Comparison of ENCODE assay signal across 21 cellular contexts in genomic region chr2:240730506-240731326, GRCh38. TPM values are rescaled to one million over a fixed set of nuclear protein-coding genes. Genes with fewer than 3 reads are reported as not detected.
"Had no signal": no experiment of that assay in that cellular context is flagged by ENCODE, and none has a peak within 500 bp of the region (broad histone marks: within the 10 kb centered on the region; RNA-seq: fewer than 3 reads in every experiment).

No MANE protein-coding gene starts in this region.

- H3K4me1 Mint-ChIP-seq: activated naive CD8-positive, alpha-beta T cell treated with anti-CD3 and anti-CD28 coated beads, Interleukin-2, amount 50 U/mL, for 24 hours had no signal

- H3K4me3 Mint-ChIP-seq: activated CD8-positive, alpha-beta T cell treated with anti-CD3 and anti-CD28 coated beads, Interleukin-2, amount 10 ng/mL, durations not matched to agents 7 days and 5 days; activated naive CD8-positive, alpha-beta T cell treated with anti-CD3 and anti-CD28 coated beads, Interleukin-2, amount 50 U/mL, for 24 hours had no signal

- H3K4me1 ChIP-seq: gastrocnemius medialis, sigmoid colon, testis had no signal

- DNase-seq: activated CD4-positive, alpha-beta T cell treated with anti-CD3 and anti-CD28 coated beads for 4 hours; activated CD8-positive, alpha-beta memory T cell treated with anti-CD3 and anti-CD28 coated beads, Interleukin-2, amount 50 U/mL, for 48 hours; activated CD8-positive, alpha-beta T cell treated with anti-CD3 and anti-CD28 coated beads, Interleukin-2, amount 10 ng/mL, durations not matched to agents 7 days and 5 days; activated naive CD8-positive, alpha-beta T cell treated with anti-CD3 and anti-CD28 coated beads, Interleukin-2, amount 50 U/mL, for 24 hours; effector CD8-positive, alpha-beta T cell; gastrocnemius medialis; midbrain; sigmoid colon; stimulated activated CD4-positive, alpha-beta T cell treated with anti-CD3 and anti-CD28 coated beads, Interleukin-4, amount 100 ng/mL, for 1 hour; stimulated activated CD8-positive, alpha-beta memory T cell treated with anti-CD3 and anti-CD28 coated beads, Interleukin-4, amount 100 ng/mL, for 48 hours; stimulated activated naive CD8-positive, alpha-beta T cell treated with anti-CD3 and anti-CD28 coated beads, Interleukin-15, Interleukin-2, amounts not matched to agents 100 U/mL and 50 U/mL, for 24 hours; T-helper 9 cell; testis had no signal

- H3K9me3 Mint-ChIP-seq: activated naive CD8-positive, alpha-beta T cell treated with anti-CD3 and anti-CD28 coated beads, Interleukin-2, amount 50 U/mL, for 24 hours had no signal

- H3K27ac ChIP-seq: cardiac muscle cell, coronary artery, gastrocnemius medialis, sigmoid colon, testis had no signal

- H3K9me3 ChIP-seq: gastrocnemius medialis, sigmoid colon, testis had no signal

- H3K27ac Mint-ChIP-seq: activated CD8-positive, alpha-beta T cell treated with anti-CD3 and anti-CD28 coated beads, Interleukin-2, amount 10 ng/mL, durations not matched to agents 7 days and 5 days; activated naive CD8-positive, alpha-beta T cell treated with anti-CD3 and anti-CD28 coated beads, Interleukin-2, amount 50 U/mL, for 24 hours had no signal

- H3K36me3 ChIP-seq: cardiac muscle cell, gastrocnemius medialis, sigmoid colon had no signal

- H3K4me3 ChIP-seq: cardiac muscle cell, coronary artery, gastrocnemius medialis, sigmoid colon, testis had no signal

- H3K27me3 ChIP-seq: cardiac muscle cell, testis had no signal

- ATAC-seq: activated CD8-positive, alpha-beta T cell treated with anti-CD3 and anti-CD28 coated beads, Interleukin-2, amount 10 ng/mL, durations not matched to agents 7 days and 5 days; activated naive CD8-positive, alpha-beta T cell treated with anti-CD3 and anti-CD28 coated beads, Interleukin-2, amount 50 U/mL, for 24 hours; gastrocnemius medialis; stimulated activated naive CD8-positive, alpha-beta T cell treated with anti-CD3 and anti-CD28 coated beads, Interleukin-15, Interleukin-2, amounts not matched to agents 100 U/mL and 50 U/mL, for 24 hours had no signal

RNA-seq across cellular contexts. Expression of gene AQP12A, which starts 39.0 kb away (rescaled TPM):
- total RNA-seq: activated CD8-positive, alpha-beta T cell treated with anti-CD3 and anti-CD28 coated beads, Interleukin-2, amount 10 ng/mL, durations not matched to agents 7 days and 5 days; astrocyte; cardiac muscle cell; fibroblast of lung; gastrocnemius medialis; liver; posterior vena cava; sigmoid colon; testis; urinary bladder had no signal
- polyA plus RNA-seq: cardiac muscle cell, fibroblast of lung, keratinocyte, liver, urinary bladder had no signal

RNA-seq across cellular contexts. Expression of gene AQP12B, which starts 48.0 kb away (rescaled TPM):
- total RNA-seq: activated CD8-positive, alpha-beta T cell treated with anti-CD3 and anti-CD28 coated beads, Interleukin-2, amount 10 ng/mL, durations not matched to agents 7 days and 5 days; astrocyte; cardiac muscle cell; fibroblast of lung; gastrocnemius medialis; liver; sigmoid colon; testis; urinary bladder had no signal
- polyA plus RNA-seq: cardiac muscle cell, fibroblast of lung, keratinocyte, liver, urinary bladder had no signal
